ENCODE assay signal across 26 cellular contexts in genomic region chr2:65744801-65745200, GRCh38.
"Had no signal": no experiment of that assay in that cellular context is flagged by ENCODE, and none has a peak within 500 bp of the region (broad histone marks: within the 10 kb centered on the region; RNA-seq: fewer than 3 reads in every experiment).

No MANE protein-coding gene starts in this region.

- H3K36me3 ChIP-seq: Peyer's patch, SJSA1 had no signal

- H3K4me2 ChIP-seq: SK-N-SH had no signal

- H3K27ac ChIP-seq: Peyer's patch, SJSA1 had no signal

- H3K27me3 ChIP-seq: Peyer's patch, SJSA1 had no signal

- H3K4me3 Mint-ChIP-seq: IgD-negative memory B cell, T-cell had no signal

- H3K4me1 ChIP-seq: Peyer's patch, SJSA1 had no signal

- ATAC-seq: PC-3, T-cell had no signal

- H3K4me3 ChIP-seq: Peyer's patch, SJSA1 had no signal

- H3K9ac ChIP-seq: SK-N-SH had no signal

- H3K27ac Mint-ChIP-seq: IgD-negative memory B cell, T-cell had no signal

- H3K36me3 Mint-ChIP-seq: T-cell had no signal

- H3K4me1 Mint-ChIP-seq: T-cell had no signal

- H3K9me3 ChIP-seq: Peyer's patch, SJSA1, SK-N-SH had no signal

- DNase-seq: KBM-7; MV-4-11; NCI-H1048; NCI-H1105; NCI-H1417; NCI-H1436 treated with DMSO at 0.1 percent for 48 hours; NCI-H1694; NCI-H187 treated with DMSO at 0.1 percent for 48 hours; NCI-H2029 treated with DMSO at 0.1 percent for 48 hours; NCI-H2107; NCI-H226; NCI-H446; NCI-H510A; NCI-H524 treated with DMSO at 0.1 percent for 48 hours; NCI-H69; NCI-H774; NK-92 treated with Interleukin-12 subunit alpha and Interleukin-12 subunit beta, amount 100 ng/mL, for 24 hours; PC-3; Peyer's patch; Right ventricle myocardium superior; SIG-M5; SK-N-SH; SW 1271; T-cell had no signal
